8 cellular contexts compared by ENCODE assay signal in the genomic region with DNA sequence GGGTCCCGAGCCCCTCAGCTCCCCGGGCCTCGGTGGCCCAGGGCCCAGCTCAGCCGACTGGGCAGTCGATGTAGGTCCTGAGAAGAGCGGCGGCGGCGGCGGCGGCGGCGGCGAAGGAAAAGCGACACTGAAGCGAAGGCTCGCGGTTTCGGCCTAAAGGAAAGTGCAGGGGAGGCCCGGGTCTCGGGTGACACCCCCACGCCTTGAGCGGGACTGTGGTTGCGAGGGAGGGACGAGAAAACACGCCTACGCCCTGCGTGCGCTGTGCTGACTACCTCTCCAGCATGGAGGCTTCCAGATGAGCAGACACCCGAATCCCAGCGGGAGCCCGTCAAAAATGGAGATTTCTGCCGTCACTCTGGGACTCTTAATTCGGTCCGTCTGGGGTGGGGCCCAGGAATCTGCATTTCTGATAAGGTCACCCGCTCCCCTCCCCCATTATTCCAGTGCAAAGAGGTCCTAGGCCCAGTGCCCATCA. TPM values are rescaled to one million over a fixed set of nuclear protein-coding genes. Genes with fewer than 3 reads are reported as not detected.
A peak's percentile ranks its signal among the peaks of the same experiment; 100 is the strongest.
DNase-seq lines count a peak whose midpoint lies in the region; ATAC-seq and TF ChIP-seq lines count a peak whose summit lies in the region.

No MANE protein-coding gene starts in this region.

- H3K4me3 ChIP-seq in CD4-positive, alpha-beta memory T cell (ENCODE audit: low read length in 2 of 2) = peak overlapping the region; percentile 69 to 92
- peak overlapping the region; percentile 79 for H3K4me3 ChIP-seq in OCI-LY1 (ENCODE audit: low read depth, low read length, poor library complexity, severe bottlenecking)
- H3K4me3 ChIP-seq in esophagus squamous epithelium = peak overlapping the region; percentile 68 to 89 (median 77)

- H3K4me1 ChIP-seq in CD4-positive, alpha-beta memory T cell (ENCODE audit: insufficient read depth, low read length) = peaks cover 31% of the 10 kb centered on the region
- H3K4me1 ChIP-seq in OCI-LY1 (ENCODE audit: insufficient read depth, low read length, severe bottlenecking) = peaks cover 14% of the 10 kb centered on the region
- peaks cover 7 to 33% (median 15%) of the 10 kb centered on the region in 3 donors for H3K4me1 ChIP-seq in esophagus squamous epithelium

- H3K79me2 ChIP-seq in OCI-LY1 (ENCODE audit: insufficient read depth, low read length) = no peaks in the 10 kb centered on the region

- ATAC-seq in GM19455 (IDR thresholded peaks at IDR 0.05; ENCODE audit: unreplicated experiment) (peak; percentile 27), naive B cell (ENCODE audit: low read depth in 2 of 2) (peak; percentile 32 to 33)
- ATAC-seq in stimulated activated memory B cell treated with anti-CD40 and anti-IgM and Interleukin-4, amounts not matched to agents 10 μg/mL and 1 μg/mL and 100 μg/mL, for 72 hours = peak; percentile 32

- H3K27me3 ChIP-seq in CD4-positive, alpha-beta memory T cell (ENCODE audit: insufficient read depth, low read length) = no peaks in the 10 kb centered on the region
- no peaks in the 10 kb centered on the region for H3K27me3 ChIP-seq in OCI-LY1 (ENCODE audit: insufficient read depth, low read length)
- H3K27me3 ChIP-seq in esophagus squamous epithelium = no peaks in the 10 kb centered on the region

- TF ChIP-seq POLR2A in esophagus squamous epithelium (IDR thresholded peaks at IDR 0.05) = peak in 1 of 4 donors; percentile 28

- DNase-seq in CD4-positive, alpha-beta memory T cell = peak; percentile 71 to 84 (median 75)
- peak; percentile 73 for DNase-seq in HK-2 (ENCODE audit: unreplicated experiment)
- no peak for DNase-seq in activated T-cell treated with anti-CD3 and anti-CD28 coated beads, Interleukin-2, amount 50 U/mL, for 24 hours
- no peak for DNase-seq in esophagus squamous epithelium (lab: John Stamatoyannopoulos, UW)
- peak; percentile 67 for DNase-seq in naive B cell

- intact Hi-C loops in CD4-positive, alpha-beta memory T cell (cut with micrococcal nuclease) = loop anchor here (1.0 to 10.0 kb wide), 9 partner anchors 26 to 1387 kb away; a partner anchor contains a TSS
- intact Hi-C loops in esophagus squamous epithelium (cut with DNase I) = no loop called here

- peaks cover 1 to 6% of the 10 kb centered on the region in 2 donors for H3K27me3 Mint-ChIP-seq in CD4-positive, alpha-beta memory T cell
- no peaks in the 10 kb centered on the region for H3K27me3 Mint-ChIP-seq in activated T-cell treated with anti-CD3 and anti-CD28 coated beads, Interleukin-2, amount 50 U/mL, for 24 hours
- peaks cover 3 to 7% (median 6%) of the 10 kb centered on the region in 3 donors for H3K27me3 Mint-ChIP-seq in naive B cell
- H3K27me3 Mint-ChIP-seq in stimulated activated memory B cell treated with anti-CD40 and anti-IgM and Interleukin-4, amounts not matched to agents 10 μg/mL and 1 μg/mL and 100 μg/mL, for 72 hours = peaks cover 4% of the 10 kb centered on the region

- peaks cover 0 to 19% of the 10 kb centered on the region in 2 donors for H3K36me3 Mint-ChIP-seq in CD4-positive, alpha-beta memory T cell
- peaks cover 3% of the 10 kb centered on the region for H3K36me3 Mint-ChIP-seq in activated T-cell treated with anti-CD3 and anti-CD28 coated beads, Interleukin-2, amount 50 U/mL, for 24 hours (ENCODE audit: low read depth)
- no peaks in the 10 kb centered on the region for H3K36me3 Mint-ChIP-seq in naive B cell
- peaks cover 5% of the 10 kb centered on the region for H3K36me3 Mint-ChIP-seq in stimulated activated memory B cell treated with anti-CD40 and anti-IgM and Interleukin-4, amounts not matched to agents 10 μg/mL and 1 μg/mL and 100 μg/mL, for 72 hours

- H3K27ac ChIP-seq in CD4-positive, alpha-beta memory T cell (ENCODE audit: low read depth, low read length) = peak overlapping the region; percentile 81
- H3K27ac ChIP-seq in OCI-LY1 (ENCODE audit: low read depth, low read length, poor library complexity, severe bottlenecking) (peak overlapping the region; percentile 38), esophagus squamous epithelium (peak overlapping the region; percentile 96 to 99 (median 98))

- H3K9me3 ChIP-seq in CD4-positive, alpha-beta memory T cell (ENCODE audit: control insufficient read depth in 1 of 2, low read length in 2 of 2) = no peaks in the 10 kb centered on the region
- H3K9me3 ChIP-seq in OCI-LY1 (ENCODE audit: low read length) (no peaks in the 10 kb centered on the region), esophagus squamous epithelium (no peaks in the 10 kb centered on the region)

- H3K9ac ChIP-seq in OCI-LY1 (ENCODE audit: low read length) = peak overlapping the region; percentile 66

- POLR2A ChIA-PET in CD4-positive, alpha-beta memory T cell (lab: Charles Lee; ENCODE audit: partially characterized antibody) = interaction anchor here (0.6 to 4.5 kb wide), 11 partner anchors 8 to 1291 kb away, joined by 3 to 69 read pairs (median 4); a partner anchor contains a TSS

- H4K20me1 ChIP-seq in OCI-LY1 (ENCODE audit: insufficient read depth, low read length) = no peaks in the 10 kb centered on the region

- H3K36me3 ChIP-seq in CD4-positive, alpha-beta memory T cell (ENCODE audit: insufficient read depth, low read length) = no peaks in the 10 kb centered on the region
- no peaks in the 10 kb centered on the region for H3K36me3 ChIP-seq in OCI-LY1 (ENCODE audit: insufficient read depth, low read length)
- no peaks in the 10 kb centered on the region for H3K36me3 ChIP-seq in esophagus squamous epithelium

- no peak for TF ChIP-seq CTCF in OCI-LY1 (IDR thresholded peaks at IDR 0.05; ENCODE audit: low read length)
- no peak for TF ChIP-seq CTCF in esophagus squamous epithelium (IDR thresholded peaks at IDR 0.05)

- peaks cover 17 to 44% (median 25%) of the 10 kb centered on the region in 4 donors for H3K4me1 Mint-ChIP-seq in CD4-positive, alpha-beta memory T cell
- peaks cover 35% of the 10 kb centered on the region for H3K4me1 Mint-ChIP-seq in activated T-cell treated with anti-CD3 and anti-CD28 coated beads, Interleukin-2, amount 50 U/mL, for 24 hours (ENCODE audit: low read depth)
- peaks cover 25 to 31% (median 27%) of the 10 kb centered on the region in 3 donors for H3K4me1 Mint-ChIP-seq in naive B cell
- peaks cover 28% of the 10 kb centered on the region for H3K4me1 Mint-ChIP-seq in stimulated activated memory B cell treated with anti-CD40 and anti-IgM and Interleukin-4, amounts not matched to agents 10 μg/mL and 1 μg/mL and 100 μg/mL, for 72 hours

- CTCF ChIA-PET in CD4-positive, alpha-beta memory T cell (lab: Charles Lee; ENCODE audit: partially characterized antibody) = interaction anchor here (1.5 to 5.2 kb wide), 3 partner anchors 63 to 411 kb away, joined by 6 to 33 read pairs (median 7); no protein-coding TSS in a partner anchor

- H3K9me3 Mint-ChIP-seq in CD4-positive, alpha-beta memory T cell = peaks cover 0 to 15% (median 1%) of the 10 kb centered on the region in 8 donors
- H3K9me3 Mint-ChIP-seq in activated T-cell treated with anti-CD3 and anti-CD28 coated beads, Interleukin-2, amount 50 U/mL, for 24 hours = no peaks in the 10 kb centered on the region
- peaks cover 0 to 7% (median 4%) of the 10 kb centered on the region in 7 donors for H3K9me3 Mint-ChIP-seq in naive B cell
- peaks cover 4% of the 10 kb centered on the region for H3K9me3 Mint-ChIP-seq in stimulated activated memory B cell treated with anti-CD40 and anti-IgM and Interleukin-4, amounts not matched to agents 10 μg/mL and 1 μg/mL and 100 μg/mL, for 72 hours

- H3K9me2 ChIP-seq in OCI-LY1 (ENCODE audit: low read depth, low read length) = no peaks in the 10 kb centered on the region

- peak overlapping the region; percentile 47; the same call in 1 of the 2 replicates for H2AFZ ChIP-seq in OCI-LY1 (ENCODE audit: low read length)

- WGBS in esophagus squamous epithelium, 2 donors = 0% methylated on average over 3 to 7 of the region's 36 CpGs

- peak overlapping the region; percentile 73 for H3K4me2 ChIP-seq in OCI-LY1 (ENCODE audit: low read length)

- peak overlapping the region; percentile 94 to 100 (median 97) for H3K27ac Mint-ChIP-seq in CD4-positive, alpha-beta memory T cell
- peak overlapping the region; percentile 96 for H3K27ac Mint-ChIP-seq in activated T-cell treated with anti-CD3 and anti-CD28 coated beads, Interleukin-2, amount 50 U/mL, for 24 hours
- H3K27ac Mint-ChIP-seq in naive B cell = peak overlapping the region; percentile 93 to 100 (median 100)
- peak overlapping the region; percentile 93 for H3K27ac Mint-ChIP-seq in stimulated activated memory B cell treated with anti-CD40 and anti-IgM and Interleukin-4, amounts not matched to agents 10 μg/mL and 1 μg/mL and 100 μg/mL, for 72 hours

- peak overlapping the region; percentile 89 to 97 (median 96) for H3K4me3 Mint-ChIP-seq in CD4-positive, alpha-beta memory T cell
- peak overlapping the region; percentile 87 for H3K4me3 Mint-ChIP-seq in activated T-cell treated with anti-CD3 and anti-CD28 coated beads, Interleukin-2, amount 50 U/mL, for 24 hours
- H3K4me3 Mint-ChIP-seq in naive B cell = peak overlapping the region; percentile 87 to 100 (median 96)
- peak overlapping the region; percentile 95 for H3K4me3 Mint-ChIP-seq in stimulated activated memory B cell treated with anti-CD40 and anti-IgM and Interleukin-4, amounts not matched to agents 10 μg/mL and 1 μg/mL and 100 μg/mL, for 72 hours

- H3F3A ChIP-seq in OCI-LY1 (ENCODE audit: insufficient read depth, low read length) = no peaks in the 10 kb centered on the region; the same call in 1 of the 2 replicates

RNA-seq across cellular contexts. Expression of a gene that starts 31.2 kb away (rescaled TPM):
- 10 to 100 TPM; 71.4 to 75.4 TPM for total RNA-seq in CD4-positive, alpha-beta memory T cell
- 10 to 100 TPM; 52.5 to 86.5 TPM for polyA plus RNA-seq in CD4-positive, alpha-beta memory T cell
- 10 to 100 TPM; 20.8 to 42.2 (median 35.7) TPM for total RNA-seq in esophagus squamous epithelium
- 10 to 100 TPM; 71.1 to 87.9 (median 83.6) TPM for polyA plus RNA-seq in naive B cell (ENCODE audit: low read depth in 6 of 6)

Comparison
In these comparisons a context has a peak if more than half of its experiments do, and no peak if none do; other contexts are left out.
1. DNase-seq: peak in CD4-positive, alpha-beta memory T cell (5 of 5), HK-2 (single experiment) and naive B cell (single experiment); none in activated T-cell treated with anti-CD3 and anti-CD28 coated beads, Interleukin-2, amount 50 U/mL, for 24 hours (single experiment) and esophagus squamous epithelium (single experiment).
2. H3K27ac ChIP-seq: peak in every context shown above with its lines; median percentile 98 in esophagus squamous epithelium; 81 in CD4-positive, alpha-beta memory T cell; 38 in OCI-LY1.
3. Peak in every context shown above with its lines, with median percentiles within 50 percentile points of each other: H3K4me3 ChIP-seq, H3K27ac Mint-ChIP-seq, H3K4me3 Mint-ChIP-seq and ATAC-seq.